Comparison of ENCODE assay signal across 20 cellular contexts in the genomic region with DNA sequence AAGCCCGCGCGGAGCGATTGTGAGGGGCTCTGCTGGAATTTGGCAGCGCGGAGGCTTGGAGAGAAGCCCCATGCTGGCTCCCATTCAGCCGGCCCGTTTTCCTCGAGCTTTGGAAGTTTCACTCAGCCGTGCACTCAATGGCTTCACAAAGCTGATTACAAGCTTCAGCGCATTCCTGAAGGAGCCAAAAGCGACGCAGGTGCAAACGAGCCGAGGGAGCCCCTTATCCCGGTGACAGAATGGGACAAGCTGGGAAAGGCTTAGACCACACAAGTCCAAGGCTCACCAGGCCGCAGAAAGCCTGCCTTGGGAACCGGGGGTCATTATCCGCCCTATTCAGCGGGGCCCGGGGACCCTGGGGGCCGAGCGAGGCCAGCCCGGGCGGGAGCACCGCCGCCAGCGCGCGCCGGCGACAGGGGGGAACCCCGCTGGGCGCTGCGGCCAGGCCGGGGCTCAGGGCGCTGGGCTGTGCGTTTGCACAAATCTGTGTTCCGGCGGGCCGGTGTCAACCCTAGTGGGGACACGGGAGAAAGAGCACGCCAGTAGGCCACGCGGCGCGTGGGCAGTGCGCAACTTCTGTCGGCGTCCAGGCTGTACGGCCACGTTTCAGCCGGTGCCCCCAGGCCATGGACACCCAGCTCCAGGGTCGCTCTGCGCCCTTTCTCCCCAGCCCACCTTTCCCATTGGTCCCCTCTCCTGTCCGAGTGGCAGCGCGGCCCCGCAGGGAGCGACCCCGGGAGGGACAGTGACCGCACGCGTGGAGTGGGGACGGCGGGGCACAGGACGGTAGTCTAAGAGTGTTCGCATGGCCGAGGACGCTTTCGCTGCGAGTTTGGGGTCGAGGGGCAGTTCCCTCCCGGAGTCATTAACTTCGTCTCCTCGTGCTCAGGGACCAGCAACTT. TPM values are rescaled to one million over a fixed set of nuclear protein-coding genes. Genes with fewer than 3 reads are reported as not detected.
DNase-seq lines count a peak whose midpoint lies in the region; ATAC-seq lines count a peak whose summit lies in the region.
"Had no signal": no experiment of that assay in that cellular context is flagged by ENCODE, and none has a peak within 500 bp of the region (broad histone marks: within the 10 kb centered on the region; RNA-seq: fewer than 3 reads in every experiment).

No MANE protein-coding gene starts in this region.

- no peak overlapping the region for H3K27ac Mint-ChIP-seq in effector memory CD8-positive, alpha-beta T cell
- H3K27ac Mint-ChIP-seq: activated B cell treated with CpG ODN at 0.5 μM for 24 hours had no signal

- no peak for ATAC-seq in effector memory CD8-positive, alpha-beta T cell (replicated peaks)
- ATAC-seq in GM21717 (IDR thresholded peaks at IDR 0.05; ENCODE audit: unreplicated experiment), result no peak
- ATAC-seq: GM12878, left cardiac atrium, Right ventricle myocardium inferior had no signal

- H3K36me3 Mint-ChIP-seq in effector memory CD8-positive, alpha-beta T cell (ENCODE audit: insufficient read depth), result no peaks in the 10 kb centered on the region

- H3K9me3 Mint-ChIP-seq in effector memory CD8-positive, alpha-beta T cell, result no peaks in the 10 kb centered on the region
- H3K9me3 Mint-ChIP-seq: activated B cell treated with CpG ODN at 0.5 μM for 24 hours; activated T-helper 2 cell treated with anti-CD3 and anti-CD28 coated beads, Interferon-gamma antibody, Interleukin-2, Interleukin-4, amounts not matched to agents 10 μg/mL and 5 μg/mL and 100 μg/mL, durations not matched to agents 14 hours and 24 hours and 36 hours had no signal

- H3K4me3 Mint-ChIP-seq in effector memory CD8-positive, alpha-beta T cell, result no peak overlapping the region
- H3K4me3 Mint-ChIP-seq: activated B cell treated with CpG ODN at 0.5 μM for 24 hours had no signal

- DNase-seq in DMS79 treated with DMSO at 0.1 percent for 48 hours (lab: John Stamatoyannopoulos, UW) (peak; percentile 79), cerebellum (ENCODE audit: low spot score) (peak; percentile 15), iPS-NIHi7 (ENCODE audit: extremely low spot score) (peak; percentile 35), posterior cingulate gyrus (peak in 8 of 10 donors; percentile 30 to 86 (median 56)), T-helper 2 cell (no peak), hepatic stellate cell (ENCODE audit: low spot score) (no peak)
- no peak for DNase-seq in effector memory CD8-positive, alpha-beta T cell
- DNase-seq: activated B cell treated with CpG ODN at 0.5 μM for 24 hours; left cardiac atrium; NCI-H226; stimulated activated naive CD4-positive, alpha-beta T cell treated with Interleukin-2 at 50 U/mL for 16 hours had no signal

- intact Hi-C loops in posterior cingulate gyrus (cut with DNase I), result no loop called here

- H3K4me1 Mint-ChIP-seq in effector memory CD8-positive, alpha-beta T cell (ENCODE audit: low read depth in 2 of 2), result no peaks in the 10 kb centered on the region
- H3K4me1 Mint-ChIP-seq: activated B cell treated with CpG ODN at 0.5 μM for 24 hours had no signal

- H3K27me3 Mint-ChIP-seq in effector memory CD8-positive, alpha-beta T cell, result peaks cover 46 to 83% of the 10 kb centered on the region in 2 donors

RNA-seq across cellular contexts. Expression of a gene that starts 37.3 kb away (rescaled TPM):
- 6.9 TPM for total RNA-seq in cerebellum
- total RNA-seq: activated B cell treated with CpG ODN at 0.5 μM for 24 hours; activated T-helper 2 cell treated with anti-CD3 and anti-CD28 coated beads, Interferon-gamma antibody, Interleukin-2, Interleukin-4, amounts not matched to agents 10 μg/mL and 5 μg/mL and 100 μg/mL, durations not matched to agents 14 hours and 24 hours and 36 hours; epithelial cell of proximal tubule; GM12878; H4; HT-29; left cardiac atrium; MCF 10A; Right ventricle myocardium inferior; T-helper 1 cell treated with Interleukin-12 subunit alpha and Interleukin-12 subunit beta and Interleukin-4 antibody, amounts not matched to agents 30 ng/mL and 1 ng/mL, for 36 hours had no signal

Comparison
In these comparisons a context has a peak if more than half of its experiments do, and no peak if none do; other contexts are left out.
1. DNase-seq: peak in DMS79 treated with DMSO at 0.1 percent for 48 hours (single experiment), cerebellum (single experiment), iPS-NIHi7 (single experiment) and posterior cingulate gyrus (8 of 10); none in T-helper 2 cell (0 of 5), hepatic stellate cell (single experiment) and effector memory CD8-positive, alpha-beta T cell (0 of 3).